ENCODE assay signal across 1 cellular context in the genomic region with DNA sequence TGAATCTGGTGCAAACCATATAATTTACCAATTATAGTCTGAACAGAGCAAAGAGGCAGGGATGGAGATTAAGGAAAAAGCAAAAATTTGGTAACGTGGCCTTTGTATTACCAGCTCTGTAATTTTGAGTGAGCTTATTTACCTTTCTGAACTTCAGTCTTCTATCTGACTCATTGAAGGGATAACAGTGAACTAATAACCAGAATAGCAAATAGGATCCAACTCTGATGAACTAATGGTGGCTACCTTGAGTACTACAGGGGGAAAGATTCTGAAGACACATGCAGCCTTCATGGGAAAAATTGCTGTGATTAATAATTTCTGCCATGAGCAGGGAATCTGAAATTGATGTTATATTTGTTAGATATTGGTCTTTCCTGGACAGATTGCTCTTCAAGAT.
TF ChIP-seq lines count a peak whose summit lies in the region.

No MANE protein-coding gene starts in this region.

TF ChIP-seq in SK-N-SH treated with all-trans-retinoic acid at 6 μM for 48 hours, 23 proteins besides CTCF, POLR2A, EP300 and RAD21 (continued from another document):
- TF ChIP-seq PPARA (CRISPR knock-in tag; IDR thresholded peaks at IDR 0.05; ENCODE audit: borderline replicate concordance): no peak
TF ChIP-seq in SK-N-SH treated with all-trans-retinoic acid at 6 μM for 48 hours: peak in this region for 0.
